Comparison of ENCODE assay signal across 8 cellular contexts in genomic region chr19:36141039-36141914, GRCh38. TPM values are rescaled to one million over a fixed set of nuclear protein-coding genes. Genes with fewer than 3 reads are reported as not detected.
DNase-seq lines count a peak whose midpoint lies in the region; ATAC-seq, FAIRE-seq and TF ChIP-seq lines count a peak whose summit lies in the region.

No MANE protein-coding gene starts in this region.

- peaks cover 14% of the 10 kb centered on the region for H3K4me1 Mint-ChIP-seq in WTC11

- peaks cover 35% of the 10 kb centered on the region for H3K36me3 Mint-ChIP-seq in WTC11

- BruUV-seq in mammary epithelial cell (replicated peaks; lab: Mats Ljungman, UMichigan) = no TSS peak

- H3K4me1 ChIP-seq in mammary epithelial cell (ENCODE audit: insufficient read depth, low read length) (peaks cover 29% of the 10 kb centered on the region), small intestine (ENCODE audit: control insufficient read depth in 2 of 2, insufficient read depth in 1 of 2, low read depth in 1 of 2, low read length in 1 of 2) (peaks cover 5 to 6% of the 10 kb centered on the region in 2 donors)

- peak overlapping the region; percentile 35 to 83 (median 77) for H3K4me3 ChIP-seq in mammary epithelial cell (replicated peaks in 1 of 3; ENCODE audit: insufficient read depth in 1 of 3, low read depth in 2 of 3, low read length in 3 of 3)
- peak overlapping the region; percentile 63 to 72 for H3K4me3 ChIP-seq in small intestine (ENCODE audit: low read depth in 1 of 2, low read length in 2 of 2)

- peak overlapping the region; percentile 75 for H3K4me2 ChIP-seq in mammary epithelial cell (ENCODE audit: insufficient read depth, low read depth, low read length)

- intact Hi-C loops in mammary epithelial cell (cut with micrococcal nuclease) = no loop called here

- CTCF ChIA-PET in WTC11 (lab: Charles Lee) = interaction anchor here (2.0 kb wide), 1 partner anchor 13 kb away, joined by 18 read pairs; no protein-coding TSS in a partner anchor
- CTCF ChIA-PET in mammary epithelial cell (lab: Charles Lee; ENCODE audit: low non-redundant PET) = no interaction called here

- dilution Hi-C loops in mammary epithelial cell (cut with HindIII; ENCODE audit: low sequenced_read_pairs) = loop anchor here (10.0 kb wide), 1 partner anchor 136 kb away; the partner anchor contains the start of gene SYNE4

- 54% methylated on average over 13 of the region's 42 CpGs for WGBS in mammary epithelial cell (ENCODE audit: low coverage, missing lambda C conversion rate)
- 20 to 42% (median 34%) methylated on average over 21 to 42 of the region's 42 CpGs for WGBS in small intestine, 3 donors

- peak overlapping the region; percentile 99 for H3K9ac ChIP-seq in mammary epithelial cell (ENCODE audit: insufficient read depth, low read length)

- ATAC-seq in HG03095 (IDR thresholded peaks at IDR 0.05; ENCODE audit: unreplicated experiment) (peak; percentile 35), WTC11 (peak; percentile 87), GM21529 (IDR thresholded peaks at IDR 0.05; ENCODE audit: unreplicated experiment) (no peak)

- POLR2A ChIA-PET in WTC11 (lab: Charles Lee) = interaction anchor here (2.1 kb wide), 1 partner anchor 13 kb away, joined by 9 read pairs; no protein-coding TSS in a partner anchor

- H3K4me3 Mint-ChIP-seq in WTC11 = peak overlapping the region; percentile 99

- H3K27me3 Mint-ChIP-seq in WTC11 (ENCODE audit: low read depth) = no peaks in the 10 kb centered on the region; the same call in 1 of the 2 replicates

- peak overlapping the region; percentile 98 for H3K27ac ChIP-seq in mammary epithelial cell (ENCODE audit: insufficient read depth, low read depth, low read length)
- H3K27ac ChIP-seq in small intestine (ENCODE audit: low read depth in 1 of 2, low read length in 1 of 2) = peak overlapping the region in 1 of 2 donors; percentile 99

- TF ChIP-seq CTCF in WTC11 (IDR thresholded peaks at IDR 0.05) (no peak), mammary epithelial cell (conservative IDR thresholded peaks at IDR 0.05 in 1 of 2, IDR thresholded peaks at IDR 0.05 in 1 of 2; ENCODE audit: extremely low read depth in 1 of 2, insufficient read depth in 1 of 2, low read depth in 1 of 2, low read length in 2 of 2) (no peak)

- H3K36me3 ChIP-seq in mammary epithelial cell (ENCODE audit: insufficient read depth, low read length) = peaks cover 23% of the 10 kb centered on the region
- peaks cover 11 to 19% of the 10 kb centered on the region in 2 donors for H3K36me3 ChIP-seq in small intestine (ENCODE audit: control insufficient read depth in 2 of 2, insufficient read depth in 2 of 2, low read length in 2 of 2)

- TF ChIP-seq POLR2A in GM10847 (IDR thresholded peaks at IDR 0.05; ENCODE audit: extremely low read depth, insufficient read length) = peak; percentile 12

- in situ Hi-C loops in mammary epithelial cell (cut with MboI; ENCODE audit: low sequenced_read_pairs in 2 of 2) = no loop called here

- DNase-seq in NCI-H2227 (lab: John Stamatoyannopoulos, UW; ENCODE audit: unreplicated experiment) (peak; percentile 95), WTC11 (ENCODE audit: low spot score) (peak; percentile 97), mammary epithelial cell (peak; percentile 93), iPS-NIHi7 (ENCODE audit: extremely low spot score) (peak; percentile 91), small intestine (peak; percentile 88)

- no peaks in the 10 kb centered on the region for H4K20me1 ChIP-seq in mammary epithelial cell (ENCODE audit: insufficient read depth, low read length)

- no peaks in the 10 kb centered on the region for H3K9me3 Mint-ChIP-seq in WTC11

- H3K27me3 ChIP-seq in mammary epithelial cell (ENCODE audit: insufficient read depth, low read length) (no peaks in the 10 kb centered on the region), small intestine (ENCODE audit: control insufficient read depth in 2 of 2, insufficient read depth in 2 of 2, low read length in 2 of 2) (no peaks in the 10 kb centered on the region)

- FAIRE-seq in small intestine (lab: Jason Lieb, UNC) = no peak

- peak overlapping the region; percentile 97 for H3K27ac Mint-ChIP-seq in WTC11

- H3K79me2 ChIP-seq in mammary epithelial cell (ENCODE audit: insufficient read depth, low read length) = peaks cover 46% of the 10 kb centered on the region

- H3K9me3 ChIP-seq in mammary epithelial cell (replicated peaks; ENCODE audit: insufficient read depth, low read length) (no peaks in the 10 kb centered on the region), small intestine (ENCODE audit: control insufficient read depth, low read depth) (no peaks in the 10 kb centered on the region)

- H2AFZ ChIP-seq in mammary epithelial cell (ENCODE audit: low read depth, low read length) = no peak overlapping the region

TF ChIP-seq in WTC11, 78 proteins besides CTCF, POLR2A, EP300 and RAD21:
- TF ChIP-seq FOXJ3 (CRISPR knock-in tag; IDR thresholded peaks at IDR 0.05; ENCODE audit: borderline replicate concordance) (no peak), TCF7 (CRISPR knock-in tag; IDR thresholded peaks at IDR 0.05; ENCODE audit: low read depth) (no peak), TEAD1 (CRISPR knock-in tag; IDR thresholded peaks at IDR 0.05) (0 out of 2 replicates have a peak, but pooled peaks have one; percentile 11)

RNA-seq across cellular contexts. Expression of gene CAPNS1, which starts 1.4 kb away (rescaled TPM):
- total RNA-seq in WTC11 (2021) = 332 to 358 TPM (median 344 TPM) in 3 replicates
- 1,000 to 10,000 TPM in 1 of 2 donors, 100 to 1,000 TPM in 1; 328 to 1,073 TPM for total RNA-seq in mammary epithelial cell
- polyA plus RNA-seq in mammary epithelial cell = 889 TPM
- 1,358 TPM for polyA minus RNA-seq in mammary epithelial cell
- polyA plus RNA-seq in small intestine = 1,000 to 10,000 TPM in 1 of 3 donors, 100 to 1,000 TPM in 2; 637 to 1,094 (median 913) TPM

RNA-seq across cellular contexts. Expression of gene COX7A1, which starts 11.0 kb away (rescaled TPM):
- 0.64 to 1.0 TPM (median 0.70 TPM) in 3 replicates for total RNA-seq in WTC11 (2021)
- 1 to 10 TPM in 1 of 2 donors, not detected in 1; 1.0 TPM for total RNA-seq in mammary epithelial cell
- not detected for polyA plus RNA-seq in mammary epithelial cell
- polyA minus RNA-seq in mammary epithelial cell = not detected
- 10 to 100 TPM in 2 of 3 donors, 1 to 10 TPM in 1; 1.3 to 26.2 (median 15.6) TPM for polyA plus RNA-seq in small intestine

RNA-seq across cellular contexts. Expression of gene TBCB, which starts 26.0 kb away (rescaled TPM):
- 170 to 187 TPM (median 182 TPM) in 3 replicates for total RNA-seq in WTC11 (2021)
- 100 to 1,000 TPM; 139 to 149 TPM for total RNA-seq in mammary epithelial cell
- 177 TPM for polyA plus RNA-seq in mammary epithelial cell
- polyA minus RNA-seq in mammary epithelial cell = 155 TPM
- polyA plus RNA-seq in small intestine = 100 to 1,000 TPM; 110 to 133 (median 115) TPM

RNA-seq across cellular contexts. Expression of gene POLR2I, which starts 26.6 kb away (rescaled TPM):
- total RNA-seq in WTC11 (2021) (161 to 177 TPM (median 165 TPM) in 3 replicates), mammary epithelial cell (10 to 100 TPM; 28.7 to 84.5 TPM)
- polyA plus RNA-seq in mammary epithelial cell (57.9 TPM), small intestine (10 to 100 TPM; 62.7 to 77.5 (median 70.2) TPM)
- polyA minus RNA-seq in mammary epithelial cell = 46.7 TPM

RNA-seq across cellular contexts. Expression of gene OVOL3, which starts 30.3 kb away (rescaled TPM):
- total RNA-seq in WTC11 (2021) (not detected in 3 replicates), mammary epithelial cell (not detected)
- polyA plus RNA-seq in mammary epithelial cell (not detected), small intestine (not detected)
- not detected for polyA minus RNA-seq in mammary epithelial cell
